In the genomic region with DNA sequence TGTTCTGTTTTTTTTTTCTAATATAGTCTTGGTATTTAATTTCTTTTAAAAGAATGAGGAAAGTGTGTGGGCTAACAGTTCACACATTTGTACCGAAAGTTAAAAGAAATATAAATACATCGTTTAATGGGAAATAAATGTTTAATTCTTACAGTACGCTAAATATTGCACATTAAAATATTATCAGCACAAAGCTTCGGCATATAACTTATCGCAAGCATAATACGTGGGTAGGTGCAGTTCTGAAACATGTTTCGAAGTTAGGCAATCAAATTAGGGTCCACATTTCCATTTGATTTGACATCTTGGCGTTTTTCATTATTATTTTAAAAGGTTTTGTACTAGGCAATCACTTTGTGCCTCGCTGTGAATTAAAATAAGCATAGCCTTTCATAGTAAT, we compare ENCODE assay signal across 9 cellular contexts. TPM values are rescaled to one million over a fixed set of nuclear protein-coding genes. Genes with fewer than 3 reads are reported as not detected.
DNase-seq lines count a peak whose midpoint lies in the region; ATAC-seq and TF ChIP-seq lines count a peak whose summit lies in the region.
"Had no signal": no experiment of that assay in that cellular context is flagged by ENCODE, and none has a peak within 500 bp of the region (broad histone marks: within the 10 kb centered on the region; RNA-seq: fewer than 3 reads in every experiment).

No MANE protein-coding gene starts in this region.

- TF ChIP-seq CTCF in DOHH2 (IDR thresholded peaks at IDR 0.05; ENCODE audit: low read depth, low read length, poor library complexity, severe bottlenecking) (no peak), RWPE2 (IDR thresholded peaks at IDR 0.05; ENCODE audit: poor library complexity, severe bottlenecking) (no peak), esophagus muscularis mucosa (IDR thresholded peaks at IDR 0.05) (no peak), gastrocnemius medialis (IDR thresholded peaks at IDR 0.05 in 4 of 5, conservative IDR thresholded peaks at IDR 0.05 in 1 of 5) (no peak)

- 84% methylated on average over 9 of the region's 9 CpGs for WGBS in esophagus muscularis mucosa

- peaks cover 73% of the 10 kb centered on the region for H3K36me3 ChIP-seq in DOHH2 (ENCODE audit: control insufficient read depth, low read length)
- peaks cover 17% of the 10 kb centered on the region for H3K36me3 ChIP-seq in RWPE2 (ENCODE audit: low read depth)
- peaks cover 0 to 6% (median 0%) of the 10 kb centered on the region in 4 donors for H3K36me3 ChIP-seq in esophagus muscularis mucosa
- no peaks in the 10 kb centered on the region for H3K36me3 ChIP-seq in gastrocnemius medialis

- intact Hi-C loops in esophagus muscularis mucosa (cut with DNase I) (no loop called here), gastrocnemius medialis (cut with DNase I; ENCODE audit: low total_unique reads) (no loop called here)

- ATAC-seq in RWPE2 (ENCODE audit: low read depth) (no peak), gastrocnemius medialis (no peak), GM18520 (IDR thresholded peaks at IDR 0.05; ENCODE audit: unreplicated experiment) (no peak)

- peaks cover 91% of the 10 kb centered on the region for H3K79me2 ChIP-seq in DOHH2 (ENCODE audit: control insufficient read depth, low read length)

- H3K27ac ChIP-seq in DOHH2 (ENCODE audit: low read depth, low read length) (peak overlapping the region; percentile 98), RWPE2 (ENCODE audit: poor library complexity, severe bottlenecking) (peak overlapping the region; percentile 93), esophagus muscularis mucosa (replicated peaks in 1 of 4) (peak overlapping the region; percentile 85 to 92 (median 86)), gastrocnemius medialis (peak overlapping the region; percentile 71 to 88 (median 83))

- no peaks in the 10 kb centered on the region for H4K20me1 ChIP-seq in DOHH2 (ENCODE audit: control insufficient read depth, insufficient read depth, low read depth, low read length)

- no peak for TF ChIP-seq EP300 in esophagus muscularis mucosa (IDR thresholded peaks at IDR 0.05)

- H3K9me3 ChIP-seq in DOHH2 (ENCODE audit: control insufficient read depth, insufficient read depth, low read length): peaks cover 8% of the 10 kb centered on the region; the same call in 1 of the 2 replicates
- no peaks in the 10 kb centered on the region for H3K9me3 ChIP-seq in RWPE2 (ENCODE audit: severe bottlenecking)
- H3K9me3 ChIP-seq in esophagus muscularis mucosa: no peaks in the 10 kb centered on the region
- H3K9me3 ChIP-seq in gastrocnemius medialis: no peaks in the 10 kb centered on the region

- DNase-seq in RWPE2 (ENCODE audit: low spot score): no peak
- DNase-seq in esophagus muscularis mucosa (ENCODE audit: extremely low spot score): no peak
- no peak for DNase-seq in gastrocnemius medialis
- no peak for DNase-seq in NCI-H510A treated with DMSO at 0.1 percent for 48 hours (lab: John Stamatoyannopoulos, UW)
- no peak for DNase-seq in nucleus accumbens (lab: John Stamatoyannopoulos, UW)
- DNase-seq in RPMI8226: no peak
- DNase-seq: NCI-H345 had no signal

- peaks cover 94% of the 10 kb centered on the region for H3K4me1 ChIP-seq in DOHH2 (ENCODE audit: control insufficient read depth, low read length)
- H3K4me1 ChIP-seq in RWPE2 (ENCODE audit: insufficient read depth, poor library complexity, severe bottlenecking): peaks cover 42% of the 10 kb centered on the region
- H3K4me1 ChIP-seq in esophagus muscularis mucosa: peaks cover 58 to 94% (median 85%) of the 10 kb centered on the region in 4 donors
- peaks cover 67 to 91% of the 10 kb centered on the region in 2 donors for H3K4me1 ChIP-seq in gastrocnemius medialis

- H3K9me2 ChIP-seq in DOHH2 (replicated peaks; ENCODE audit: control insufficient read depth, low read length): no peaks in the 10 kb centered on the region

- in situ Hi-C loops in gastrocnemius medialis (cut with MboI; ENCODE audit: low sequenced_read_pairs in 4 of 4): no loop called here

- H3K4me2 ChIP-seq in DOHH2 (ENCODE audit: low read length): peak overlapping the region; percentile 82

- H3K4me3 ChIP-seq in DOHH2 (ENCODE audit: low read length) (peak overlapping the region; percentile 66), RWPE2 (ENCODE audit: severe bottlenecking) (no peak overlapping the region), esophagus muscularis mucosa (no peak overlapping the region), gastrocnemius medialis (no peak overlapping the region)

- peaks cover 42% of the 10 kb centered on the region for H3F3A ChIP-seq in DOHH2 (ENCODE audit: control insufficient read depth, insufficient read depth)

- no peak for TF ChIP-seq POLR2A in esophagus muscularis mucosa (IDR thresholded peaks at IDR 0.05; ENCODE audit: low read depth)
- no peak for TF ChIP-seq POLR2A in gastrocnemius medialis (IDR thresholded peaks at IDR 0.05)

- no peaks in the 10 kb centered on the region for H3K27me3 ChIP-seq in DOHH2 (ENCODE audit: control insufficient read depth, low read length)
- H3K27me3 ChIP-seq in RWPE2 (ENCODE audit: insufficient read depth, poor library complexity, severe bottlenecking): no peaks in the 10 kb centered on the region
- no peaks in the 10 kb centered on the region for H3K27me3 ChIP-seq in esophagus muscularis mucosa
- no peaks in the 10 kb centered on the region for H3K27me3 ChIP-seq in gastrocnemius medialis

RNA-seq across cellular contexts. Expression of a gene that starts 41.3 kb away (rescaled TPM):
- total RNA-seq in esophagus muscularis mucosa: 100 to 1,000 TPM in 1 of 4 donors, 10 to 100 TPM in 3; 51.5 to 222 (median 80.7) TPM
- total RNA-seq in gastrocnemius medialis: 10 to 100 TPM in 3 of 4 donors, 1 to 10 TPM in 1; 8.9 to 20.9 (median 12.8) TPM
